22 cellular contexts compared by ENCODE assay signal in the genomic region with DNA sequence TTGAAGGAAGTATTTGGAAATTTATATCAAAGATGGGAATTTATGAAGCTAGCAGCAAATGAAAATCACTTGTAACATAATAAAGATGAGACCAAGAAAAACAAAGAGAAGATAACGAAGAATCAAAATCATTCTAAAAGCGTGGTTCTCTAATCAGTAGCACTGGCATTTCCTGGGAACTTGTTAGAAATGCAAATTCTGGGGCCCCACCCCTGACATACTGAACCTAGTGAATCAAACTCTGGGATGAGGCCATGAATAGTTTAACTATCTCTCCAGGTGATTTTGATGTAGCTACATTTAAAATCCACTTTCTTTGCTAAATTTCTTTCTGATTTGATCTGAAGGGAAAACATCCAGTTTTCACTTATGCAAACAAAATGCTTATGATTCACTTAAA.
"Had no signal": no experiment of that assay in that cellular context is flagged by ENCODE, and none has a peak within 500 bp of the region (broad histone marks: within the 10 kb centered on the region; RNA-seq: fewer than 3 reads in every experiment).

No MANE protein-coding gene starts in this region.

- H3K27me3 ChIP-seq: esophagus squamous epithelium, sigmoid colon, stomach, thyroid gland, vagina had no signal

- H3K9me3 ChIP-seq: esophagus squamous epithelium, psoas muscle, sigmoid colon, stomach, thyroid gland, vagina had no signal

- ATAC-seq: naive thymus-derived CD4-positive, alpha-beta T cell; psoas muscle; right cardiac atrium; stimulated activated effector memory CD8-positive, alpha-beta T cell treated with anti-CD3 and anti-CD28 coated beads, Interleukin-12 subunit alpha, Interleukin-12 subunit beta, amount 100 ng/mL, for 72 hours had no signal

- DNase-seq: dermis blood vessel endothelial cell; effector memory CD4-positive, alpha-beta T cell; erythroblast; esophagus squamous epithelium; hypothalamus; midbrain; naive thymus-derived CD4-positive, alpha-beta T cell; nucleus accumbens; posterior cingulate gyrus; psoas muscle; right cardiac atrium; sigmoid colon; stimulated activated CD4-positive, alpha-beta T cell treated with anti-CD3 and anti-CD28 coated beads, Interleukin-2, amount 100 ng/mL, for 24 hours; stimulated activated CD4-positive, alpha-beta T cell treated with anti-CD3 and anti-CD28 coated beads, Interleukin-4, amount 100 ng/mL, for 24 hours; stimulated activated naive CD4-positive, alpha-beta T cell treated with Interleukin-2 at 50 U/mL for 16 hours; stomach; thyroid gland; trophoblast cell had no signal

- H3K36me3 ChIP-seq: esophagus squamous epithelium, sigmoid colon, stomach, thyroid gland, vagina had no signal

- H3K4me3 ChIP-seq: coronary artery, esophagus squamous epithelium, lung, psoas muscle, sigmoid colon, stomach, thyroid gland, vagina had no signal

- H3K4me1 ChIP-seq: esophagus squamous epithelium, psoas muscle, sigmoid colon, stomach, thyroid gland, vagina had no signal

- H3K27ac ChIP-seq: coronary artery, esophagus squamous epithelium, psoas muscle, sigmoid colon, stomach, thyroid gland, vagina had no signal
